Comparison of ENCODE assay signal across 17 cellular contexts in genomic region chr12:123941485-123942276, GRCh38. TPM values are rescaled to one million over a fixed set of nuclear protein-coding genes. Genes with fewer than 3 reads are reported as not detected.
DNase-seq lines count a peak whose midpoint lies in the region; ATAC-seq and TF ChIP-seq lines count a peak whose summit lies in the region.
"Had no signal": no experiment of that assay in that cellular context is flagged by ENCODE, and none has a peak within 500 bp of the region (broad histone marks: within the 10 kb centered on the region; RNA-seq: fewer than 3 reads in every experiment).

No MANE protein-coding gene starts in this region.

- H3K4me1 ChIP-seq in hepatocyte (ENCODE audit: insufficient read depth) = no peaks in the 10 kb centered on the region
- H3K4me1 ChIP-seq: esophagus squamous epithelium had no signal

- no peaks in the 10 kb centered on the region for H3K9me3 ChIP-seq in hepatocyte (ENCODE audit: low read depth)

- no peaks in the 10 kb centered on the region for H3K27me3 ChIP-seq in hepatocyte
- H3K27me3 ChIP-seq: esophagus squamous epithelium had no signal

- H2AFZ ChIP-seq in hepatocyte = no peak overlapping the region

- peak overlapping the region; percentile 49 for H3K27ac ChIP-seq in angular gyrus (ENCODE audit: low read depth, low read length)
- peak overlapping the region; percentile 9 for H3K27ac ChIP-seq in hepatocyte
- H3K27ac ChIP-seq: C4-2B, esophagus squamous epithelium had no signal

- no peaks in the 10 kb centered on the region for H3K9me2 ChIP-seq in hepatocyte (replicated peaks; ENCODE audit: insufficient read depth)

- no peak for ATAC-seq in HG03378 (IDR thresholded peaks at IDR 0.05; ENCODE audit: unreplicated experiment)
- ATAC-seq in GM18868 (IDR thresholded peaks at IDR 0.05; ENCODE audit: unreplicated experiment) = no peak
- ATAC-seq: activated CD8-positive, alpha-beta memory T cell treated with anti-CD3 and anti-CD28 coated beads, Interleukin-2, amount 10 ng/mL, durations not matched to agents 7 days and 5 days had no signal

- DNase-seq in SIG-M5 treated with dmso at 0.1 percent for 504 hours (lab: John Stamatoyannopoulos, UW; ENCODE audit: unreplicated experiment) = peak; percentile 12
- no peak for DNase-seq in SIG-M5 (lab: John Stamatoyannopoulos, UW)
- DNase-seq in hepatocyte (ENCODE audit: low spot score) = no peak
- peak; percentile 22 for DNase-seq in stromal cell of bone marrow (ENCODE audit: low read depth)
- no peak for DNase-seq in effector CD4-positive, alpha-beta T cell
- DNase-seq: 8988T; activated CD8-positive, alpha-beta memory T cell treated with anti-CD3 and anti-CD28 coated beads, Interleukin-2, amount 10 ng/mL, durations not matched to agents 7 days and 5 days; DMS53; esophagus squamous epithelium; NCI-H2171 treated with DMSO at 0.1 percent for 48 hours; NCI-H748 treated with DMSO at 0.1 percent for 48 hours; stimulated activated naive CD4-positive, alpha-beta T cell; T-helper 1 cell had no signal

- no peaks in the 10 kb centered on the region for H3K36me3 ChIP-seq in hepatocyte (replicated peaks; ENCODE audit: insufficient read depth, low read depth)

- no peak for TF ChIP-seq CTCF in hepatocyte (IDR thresholded peaks at IDR 0.05; ENCODE audit: poor library complexity)

- no peaks in the 10 kb centered on the region for H4K20me1 ChIP-seq in hepatocyte (ENCODE audit: insufficient read depth, poor library complexity, severe bottlenecking)

- H3K4me3 ChIP-seq in hepatocyte = no peak overlapping the region
- H3K4me3 ChIP-seq: esophagus squamous epithelium had no signal

- no peak overlapping the region for H3K4me2 ChIP-seq in hepatocyte

- WGBS in hepatocyte (ENCODE audit: low lambda C conversion rate, missing lambda C conversion rate) = 89% methylated on average over 13 of the region's 13 CpGs

- H3K79me2 ChIP-seq in hepatocyte = no peaks in the 10 kb centered on the region

RNA-seq across cellular contexts. Expression of gene CCDC92, which starts 30.9 kb away (rescaled TPM):
- 12.8 and 16.9 TPM in 2 replicates for total RNA-seq in hepatocyte
- polyA plus RNA-seq in hepatocyte = 58.8 and 60.2 TPM in 2 replicates

RNA-seq across cellular contexts. Expression of gene ZNF664, which starts 31.3 kb away (rescaled TPM):
- 63.9 and 80.4 TPM in 2 replicates for total RNA-seq in hepatocyte
- polyA plus RNA-seq in hepatocyte = 13.5 and 17.6 TPM in 2 replicates

Comparison
In these comparisons a context has a peak if more than half of its experiments do, and no peak if none do; other contexts are left out.
1. DNase-seq: peak in SIG-M5 treated with dmso at 0.1 percent for 504 hours (single experiment) and stromal cell of bone marrow (single experiment); none in SIG-M5 (single experiment), hepatocyte (single experiment) and effector CD4-positive, alpha-beta T cell (single experiment).